1 cellular context compared by ENCODE assay signal in genomic region chr3:58251653-58252052, GRCh38.
TF ChIP-seq lines count a peak whose summit lies in the region.

No MANE protein-coding gene starts in this region.

TF ChIP-seq in HEK293, 187 proteins besides CTCF, POLR2A, EP300 and RAD21 (continued from another document):
- no peak for TF ChIP-seq REST (tag by site-specific recombination; IDR thresholded peaks at IDR 0.05)
- TF ChIP-seq BCL11A (tag by site-specific recombination; IDR thresholded peaks at IDR 0.05; ENCODE audit: low read depth), result no peak
- TF ChIP-seq ZNF544 (tag by site-specific recombination; IDR thresholded peaks at IDR 0.05), result no peak
- TF ChIP-seq ZSCAN30 (tag by site-specific recombination; IDR thresholded peaks at IDR 0.05), result no peak
- TF ChIP-seq SP7 (tag by site-specific recombination; IDR thresholded peaks at IDR 0.05), result no peak
- TF ChIP-seq ZEB2 (tag by site-specific recombination; IDR thresholded peaks at IDR 0.05), result no peak
- TF ChIP-seq ZNF510 (tag by site-specific recombination; IDR thresholded peaks at IDR 0.05; ENCODE audit: insufficient replicate concordance), result no peak
- TF ChIP-seq ZNF747 (tag by site-specific recombination; IDR thresholded peaks at IDR 0.05), result no peak
- TF ChIP-seq ZNF18 (tag by site-specific recombination; IDR thresholded peaks at IDR 0.05), result peak; percentile 57; the same call in 1 of the 2 replicates
- TF ChIP-seq KLF16 (tag by site-specific recombination; IDR thresholded peaks at IDR 0.05), result no peak
- TF ChIP-seq ZNF792 (tag by site-specific recombination; IDR thresholded peaks at IDR 0.05), result no peak
- TF ChIP-seq ZFP41 (tag by site-specific recombination; IDR thresholded peaks at IDR 0.05; ENCODE audit: borderline replicate concordance), result no peak
TF ChIP-seq in HEK293: peak in this region for 11.
